Comparison of ENCODE assay signal across 1 cellular context in the genomic region with DNA sequence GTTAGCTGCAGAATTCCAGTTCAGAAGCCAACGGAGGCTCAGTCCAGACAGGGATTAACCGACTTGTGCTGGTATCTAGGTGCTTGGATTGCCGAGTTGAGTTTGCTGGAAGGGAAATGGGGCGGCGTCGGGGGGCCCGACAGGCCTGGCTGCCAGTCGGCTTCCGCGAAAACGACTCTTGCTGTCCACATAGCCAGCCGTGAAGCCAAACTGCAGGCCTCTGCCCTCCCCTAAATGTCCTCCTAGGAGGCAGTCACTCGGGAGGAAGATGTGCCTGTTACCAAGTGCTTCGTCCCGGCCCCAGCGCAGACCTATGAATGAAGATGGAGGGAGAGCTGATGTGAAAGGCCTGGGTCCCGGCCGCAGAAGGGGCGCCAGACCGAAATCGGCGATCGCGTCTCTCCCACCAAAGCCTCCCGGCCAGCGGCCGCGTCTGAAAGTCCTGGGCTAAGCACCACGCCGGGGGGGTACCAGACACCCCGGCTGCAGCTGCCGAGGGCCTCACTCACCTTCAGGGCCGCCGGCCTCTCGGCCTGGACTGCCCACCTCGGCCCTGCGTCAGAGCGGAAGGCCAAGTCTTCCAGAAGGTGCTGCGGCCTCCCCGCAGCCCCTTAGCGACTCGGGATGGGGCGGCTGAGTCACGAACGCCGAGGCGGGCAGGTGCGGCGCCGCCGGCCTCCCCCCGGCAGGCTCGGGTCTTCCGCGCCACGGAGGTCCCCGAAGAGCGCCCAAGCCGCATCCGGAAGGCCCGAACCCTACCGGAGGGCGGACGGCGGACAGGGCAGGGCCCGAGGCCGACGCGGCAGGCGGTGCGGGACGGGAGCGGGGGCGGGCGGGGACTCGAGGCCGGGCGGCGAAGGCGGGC.
TF ChIP-seq lines count a peak whose summit lies in the region.

No MANE protein-coding gene starts in this region.

TF ChIP-seq in HepG2, 621 proteins besides CTCF, POLR2A, EP300 and RAD21 (continued from another document):
- TF ChIP-seq ZNF674 (CRISPR knock-in tag; IDR thresholded peaks at IDR 0.05; ENCODE audit: low read depth) (0 out of 2 replicates have a peak, but pooled peaks have one; percentile 23), NFRKB (IDR thresholded peaks at IDR 0.05) (no peak), CREM (IDR thresholded peaks at IDR 0.05) (no peak), CREM (CRISPR knock-in tag; IDR thresholded peaks at IDR 0.05) (0 out of 2 replicates have a peak, but pooled peaks have one; percentile 14), MAFF (IDR thresholded peaks at IDR 0.05; ENCODE audit: low read depth, low read length) (no peak), ZSCAN29 (CRISPR knock-in tag; conservative IDR thresholded peaks at IDR 0.05) (no peak), ISX (CRISPR knock-in tag; conservative IDR thresholded peaks at IDR 0.05) (no peak), ZNF788 (CRISPR knock-in tag; IDR thresholded peaks at IDR 0.05; ENCODE audit: borderline replicate concordance) (no peak), ATF7 (IDR thresholded peaks at IDR 0.05) (no peak), ATF7 (CRISPR knock-in tag; IDR thresholded peaks at IDR 0.05) (no peak), ZFP36L1 (CRISPR knock-in tag; IDR thresholded peaks at IDR 0.05) (no peak), ZNF17 (CRISPR knock-in tag; IDR thresholded peaks at IDR 0.05) (no peak), ZNF264 (CRISPR knock-in tag; IDR thresholded peaks at IDR 0.05) (no peak), CEBPB (IDR thresholded peaks at IDR 0.05; ENCODE audit: borderline replicate concordance, low read depth, low read length) (no peak), ZNF10 (CRISPR knock-in tag; IDR thresholded peaks at IDR 0.05; ENCODE audit: borderline replicate concordance, low read depth) (no peak), FOXJ3 (CRISPR knock-in tag; IDR thresholded peaks at IDR 0.05; ENCODE audit: borderline replicate concordance) (no peak), SRSF1 (optimal IDR thresholded peaks at IDR 0.05; ENCODE audit: low read depth, low read length) (peak; percentile 67), ZNF101 (CRISPR knock-in tag; IDR thresholded peaks at IDR 0.05; ENCODE audit: borderline replicate concordance, low read depth) (no peak), ZNF616 (CRISPR knock-in tag; IDR thresholded peaks at IDR 0.05; ENCODE audit: low read depth) (peak; percentile 17; the same call in 1 of the 2 replicates), ZBTB7B (CRISPR knock-in tag; IDR thresholded peaks at IDR 0.05) (0 out of 2 replicates have a peak, but pooled peaks have one; percentile 25), ATF1 (CRISPR knock-in tag; IDR thresholded peaks at IDR 0.05) (no peak; the same call in 1 of the 2 replicates), GATAD2A (CRISPR knock-in tag; IDR thresholded peaks at IDR 0.05) (no peak), POLR2AphosphoS2 (IDR thresholded peaks at IDR 0.05; ENCODE audit: low read depth, low read length) (no peak), TBX2 (CRISPR knock-in tag; IDR thresholded peaks at IDR 0.05; ENCODE audit: borderline replicate concordance) (no peak), SALL2 (CRISPR knock-in tag; IDR thresholded peaks at IDR 0.05) (0 out of 2 replicates have a peak, but pooled peaks have one; percentile 28), SALL1 (CRISPR knock-in tag; IDR thresholded peaks at IDR 0.05) (peak; percentile 9; the same call in 1 of the 2 replicates), MBNL3 (CRISPR knock-in tag; conservative IDR thresholded peaks at IDR 0.05) (no peak), KDM4B (CRISPR knock-in tag; IDR thresholded peaks at IDR 0.05) (no peak), KMT2A (CRISPR knock-in tag; IDR thresholded peaks at IDR 0.05) (peak; percentile 43; the same call in 1 of the 2 replicates), ZNF251 (CRISPR knock-in tag; IDR thresholded peaks at IDR 0.05) (no peak), PHF20 (CRISPR knock-in tag; IDR thresholded peaks at IDR 0.05) (no peak), ZNF678 (CRISPR knock-in tag; IDR thresholded peaks at IDR 0.05) (0 out of 2 replicates have a peak, but pooled peaks have one; percentile 10), ZNF629 (CRISPR knock-in tag; conservative IDR thresholded peaks at IDR 0.05) (0 out of 2 replicates have a peak, but pooled peaks have one; percentile 29), ZKSCAN1 (IDR thresholded peaks at IDR 0.05; ENCODE audit: low read length) (no peak), ZNF460 (CRISPR knock-in tag; IDR thresholded peaks at IDR 0.05; ENCODE audit: borderline replicate concordance) (no peak), PLRG1 (conservative IDR thresholded peaks at IDR 0.05) (no peak), ZNF20 (CRISPR knock-in tag; IDR thresholded peaks at IDR 0.05) (no peak), AHR (CRISPR knock-in tag; IDR thresholded peaks at IDR 0.05) (0 out of 2 replicates have a peak, but pooled peaks have one; percentile 15), RBFOX2 (IDR thresholded peaks at IDR 0.05; ENCODE audit: low read depth, low read length) (peak; percentile 1; the same call in 1 of the 2 replicates), ZC3H13 (CRISPR knock-in tag; IDR thresholded peaks at IDR 0.05) (peak; percentile 80; the same call in 1 of the 2 replicates), SOX13 (IDR thresholded peaks at IDR 0.05) (no peak), SOX13 (CRISPR knock-in tag; conservative IDR thresholded peaks at IDR 0.05 in 1 of 2, IDR thresholded peaks at IDR 0.05 in 1 of 2) (no peak), ZNF256 (CRISPR knock-in tag; conservative IDR thresholded peaks at IDR 0.05) (no peak), SOX6 (IDR thresholded peaks at IDR 0.05) (no peak), SOX6 (CRISPR knock-in tag; IDR thresholded peaks at IDR 0.05) (no peak; the same call in 1 of the 2 replicates), FOXA1 (IDR thresholded peaks at IDR 0.05) (no peak), FOXA1 (CRISPR knock-in tag; IDR thresholded peaks at IDR 0.05) (no peak), GZF1 (CRISPR knock-in tag; IDR thresholded peaks at IDR 0.05) (no peak), HCFC1 (IDR thresholded peaks at IDR 0.05; ENCODE audit: low read depth, low read length) (no peak), DPF2 (CRISPR knock-in tag; IDR thresholded peaks at IDR 0.05; ENCODE audit: borderline replicate concordance, low read depth) (no peak), FIP1L1 (IDR thresholded peaks at IDR 0.05; ENCODE audit: borderline replicate concordance, insufficient read depth, low read depth, low read length) (peak; percentile 35; the same call in 1 of the 2 replicates), KLF16 (CRISPR knock-in tag; IDR thresholded peaks at IDR 0.05) (no peak), ZNF549 (CRISPR knock-in tag; IDR thresholded peaks at IDR 0.05) (no peak), TMF1 (CRISPR knock-in tag; IDR thresholded peaks at IDR 0.05; ENCODE audit: low read depth) (0 out of 2 replicates have a peak, but pooled peaks have one; percentile 42), ARNTL (CRISPR knock-in tag; IDR thresholded peaks at IDR 0.05) (no peak)
- TF ChIP-seq, protein P1, sequence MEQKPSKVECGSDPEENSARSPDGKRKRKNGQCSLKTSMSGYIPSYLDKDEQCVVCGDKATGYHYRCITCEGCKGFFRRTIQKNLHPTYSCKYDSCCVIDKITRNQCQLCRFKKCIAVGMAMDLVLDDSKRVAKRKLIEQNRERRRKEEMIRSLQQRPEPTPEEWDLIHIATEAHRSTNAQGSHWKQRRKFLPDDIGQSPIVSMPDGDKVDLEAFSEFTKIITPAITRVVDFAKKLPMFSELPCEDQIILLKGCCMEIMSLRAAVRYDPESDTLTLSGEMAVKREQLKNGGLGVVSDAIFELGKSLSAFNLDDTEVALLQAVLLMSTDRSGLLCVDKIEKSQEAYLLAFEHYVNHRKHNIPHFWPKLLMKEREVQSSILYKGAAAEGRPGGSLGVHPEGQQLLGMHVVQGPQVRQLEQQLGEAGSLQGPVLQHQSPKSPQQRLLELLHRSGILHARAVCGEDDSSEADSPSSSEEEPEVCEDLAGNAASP (CRISPR knock-in tag; IDR thresholded peaks at IDR 0.05; ENCODE audit: borderline replicate concordance), result no peak
- TF ChIP-seq, protein P2, sequence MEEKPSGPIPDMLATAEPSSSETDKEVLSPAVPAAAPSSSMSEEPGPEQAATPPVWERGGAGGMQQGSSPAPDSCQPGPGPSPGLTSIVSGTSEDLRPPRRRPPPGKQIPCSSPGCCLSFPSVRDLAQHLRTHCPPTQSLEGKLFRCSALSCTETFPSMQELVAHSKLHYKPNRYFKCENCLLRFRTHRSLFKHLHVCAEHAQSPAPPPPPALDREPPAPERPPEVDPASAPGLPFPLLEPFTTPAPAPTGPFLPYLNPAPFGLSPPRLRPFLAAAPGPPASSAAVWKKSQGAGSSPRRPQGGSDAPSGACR (CRISPR knock-in tag; IDR thresholded peaks at IDR 0.05), result no peak
- TF ChIP-seq, protein P3, sequence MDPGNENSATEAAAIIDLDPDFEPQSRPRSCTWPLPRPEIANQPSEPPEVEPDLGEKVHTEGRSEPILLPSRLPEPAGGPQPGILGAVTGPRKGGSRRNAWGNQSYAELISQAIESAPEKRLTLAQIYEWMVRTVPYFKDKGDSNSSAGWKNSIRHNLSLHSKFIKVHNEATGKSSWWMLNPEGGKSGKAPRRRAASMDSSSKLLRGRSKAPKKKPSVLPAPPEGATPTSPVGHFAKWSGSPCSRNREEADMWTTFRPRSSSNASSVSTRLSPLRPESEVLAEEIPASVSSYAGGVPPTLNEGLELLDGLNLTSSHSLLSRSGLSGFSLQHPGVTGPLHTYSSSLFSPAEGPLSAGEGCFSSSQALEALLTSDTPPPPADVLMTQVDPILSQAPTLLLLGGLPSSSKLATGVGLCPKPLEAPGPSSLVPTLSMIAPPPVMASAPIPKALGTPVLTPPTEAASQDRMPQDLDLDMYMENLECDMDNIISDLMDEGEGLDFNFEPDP (CRISPR knock-in tag; conservative IDR thresholded peaks at IDR 0.05), result 0 out of 2 replicates have a peak, but pooled peaks have one; percentile 46
- TF ChIP-seq, protein P4, sequence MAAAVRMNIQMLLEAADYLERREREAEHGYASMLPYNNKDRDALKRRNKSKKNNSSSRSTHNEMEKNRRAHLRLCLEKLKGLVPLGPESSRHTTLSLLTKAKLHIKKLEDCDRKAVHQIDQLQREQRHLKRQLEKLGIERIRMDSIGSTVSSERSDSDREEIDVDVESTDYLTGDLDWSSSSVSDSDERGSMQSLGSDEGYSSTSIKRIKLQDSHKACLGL (CRISPR knock-in tag; IDR thresholded peaks at IDR 0.05), result no peak
- TF ChIP-seq, protein P5, sequence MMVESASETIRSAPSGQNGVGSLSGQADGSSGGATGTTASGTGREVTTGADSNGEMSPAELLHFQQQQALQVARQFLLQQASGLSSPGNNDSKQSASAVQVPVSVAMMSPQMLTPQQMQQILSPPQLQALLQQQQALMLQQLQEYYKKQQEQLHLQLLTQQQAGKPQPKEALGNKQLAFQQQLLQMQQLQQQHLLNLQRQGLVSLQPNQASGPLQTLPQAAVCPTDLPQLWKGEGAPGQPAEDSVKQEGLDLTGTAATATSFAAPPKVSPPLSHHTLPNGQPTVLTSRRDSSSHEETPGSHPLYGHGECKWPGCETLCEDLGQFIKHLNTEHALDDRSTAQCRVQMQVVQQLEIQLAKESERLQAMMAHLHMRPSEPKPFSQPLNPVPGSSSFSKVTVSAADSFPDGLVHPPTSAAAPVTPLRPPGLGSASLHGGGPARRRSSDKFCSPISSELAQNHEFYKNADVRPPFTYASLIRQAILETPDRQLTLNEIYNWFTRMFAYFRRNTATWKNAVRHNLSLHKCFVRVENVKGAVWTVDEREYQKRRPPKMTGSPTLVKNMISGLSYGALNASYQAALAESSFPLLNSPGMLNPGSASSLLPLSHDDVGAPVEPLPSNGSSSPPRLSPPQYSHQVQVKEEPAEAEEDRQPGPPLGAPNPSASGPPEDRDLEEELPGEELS (CRISPR knock-in tag; IDR thresholded peaks at IDR 0.05), result no peak
- TF ChIP-seq, protein P6, sequence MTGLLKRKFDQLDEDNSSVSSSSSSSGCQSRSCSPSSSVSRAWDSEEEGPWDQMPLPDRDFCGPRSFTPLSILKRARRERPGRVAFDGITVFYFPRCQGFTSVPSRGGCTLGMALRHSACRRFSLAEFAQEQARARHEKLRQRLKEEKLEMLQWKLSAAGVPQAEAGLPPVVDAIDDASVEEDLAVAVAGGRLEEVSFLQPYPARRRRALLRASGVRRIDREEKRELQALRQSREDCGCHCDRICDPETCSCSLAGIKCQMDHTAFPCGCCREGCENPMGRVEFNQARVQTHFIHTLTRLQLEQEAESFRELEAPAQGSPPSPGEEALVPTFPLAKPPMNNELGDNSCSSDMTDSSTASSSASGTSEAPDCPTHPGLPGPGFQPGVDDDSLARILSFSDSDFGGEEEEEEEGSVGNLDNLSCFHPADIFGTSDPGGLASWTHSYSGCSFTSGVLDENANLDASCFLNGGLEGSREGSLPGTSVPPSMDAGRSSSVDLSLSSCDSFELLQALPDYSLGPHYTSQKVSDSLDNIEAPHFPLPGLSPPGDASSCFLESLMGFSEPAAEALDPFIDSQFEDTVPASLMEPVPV (CRISPR knock-in tag; IDR thresholded peaks at IDR 0.05), result peak; percentile 21; the same call in 1 of the 2 replicates
- TF ChIP-seq, protein P7, sequence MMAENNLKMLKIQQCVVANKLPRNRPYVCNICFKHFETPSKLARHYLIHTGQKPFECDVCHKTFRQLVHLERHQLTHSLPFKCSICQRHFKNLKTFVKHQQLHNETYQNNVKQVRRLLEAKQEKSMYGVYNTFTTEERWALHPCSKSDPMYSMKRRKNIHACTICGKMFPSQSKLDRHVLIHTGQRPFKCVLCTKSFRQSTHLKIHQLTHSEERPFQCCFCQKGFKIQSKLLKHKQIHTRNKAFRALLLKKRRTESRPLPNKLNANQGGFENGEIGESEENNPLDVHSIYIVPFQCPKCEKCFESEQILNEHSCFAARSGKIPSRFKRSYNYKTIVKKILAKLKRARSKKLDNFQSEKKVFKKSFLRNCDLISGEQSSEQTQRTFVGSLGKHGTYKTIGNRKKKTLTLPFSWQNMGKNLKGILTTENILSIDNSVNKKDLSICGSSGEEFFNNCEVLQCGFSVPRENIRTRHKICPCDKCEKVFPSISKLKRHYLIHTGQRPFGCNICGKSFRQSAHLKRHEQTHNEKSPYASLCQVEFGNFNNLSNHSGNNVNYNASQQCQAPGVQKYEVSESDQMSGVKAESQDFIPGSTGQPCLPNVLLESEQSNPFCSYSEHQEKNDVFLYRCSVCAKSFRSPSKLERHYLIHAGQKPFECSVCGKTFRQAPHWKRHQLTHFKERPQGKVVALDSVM (CRISPR knock-in tag; IDR thresholded peaks at IDR 0.05), result no peak; the same call in 1 of the 2 replicates
- TF ChIP-seq, protein P8, sequence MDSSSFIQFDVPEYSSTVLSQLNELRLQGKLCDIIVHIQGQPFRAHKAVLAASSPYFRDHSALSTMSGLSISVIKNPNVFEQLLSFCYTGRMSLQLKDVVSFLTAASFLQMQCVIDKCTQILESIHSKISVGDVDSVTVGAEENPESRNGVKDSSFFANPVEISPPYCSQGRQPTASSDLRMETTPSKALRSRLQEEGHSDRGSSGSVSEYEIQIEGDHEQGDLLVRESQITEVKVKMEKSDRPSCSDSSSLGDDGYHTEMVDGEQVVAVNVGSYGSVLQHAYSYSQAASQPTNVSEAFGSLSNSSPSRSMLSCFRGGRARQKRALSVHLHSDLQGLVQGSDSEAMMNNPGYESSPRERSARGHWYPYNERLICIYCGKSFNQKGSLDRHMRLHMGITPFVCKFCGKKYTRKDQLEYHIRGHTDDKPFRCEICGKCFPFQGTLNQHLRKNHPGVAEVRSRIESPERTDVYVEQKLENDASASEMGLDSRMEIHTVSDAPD (CRISPR knock-in tag; IDR thresholded peaks at IDR 0.05), result no peak
- TF ChIP-seq, protein P9, sequence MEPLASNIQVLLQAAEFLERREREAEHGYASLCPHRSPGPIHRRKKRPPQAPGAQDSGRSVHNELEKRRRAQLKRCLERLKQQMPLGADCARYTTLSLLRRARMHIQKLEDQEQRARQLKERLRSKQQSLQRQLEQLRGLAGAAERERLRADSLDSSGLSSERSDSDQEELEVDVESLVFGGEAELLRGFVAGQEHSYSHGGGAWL (CRISPR knock-in tag; IDR thresholded peaks at IDR 0.05), result no peak
TF ChIP-seq in HepG2: peak in this region for 42.
